Comparison of ENCODE assay signal across 1 cellular context in the genomic region with DNA sequence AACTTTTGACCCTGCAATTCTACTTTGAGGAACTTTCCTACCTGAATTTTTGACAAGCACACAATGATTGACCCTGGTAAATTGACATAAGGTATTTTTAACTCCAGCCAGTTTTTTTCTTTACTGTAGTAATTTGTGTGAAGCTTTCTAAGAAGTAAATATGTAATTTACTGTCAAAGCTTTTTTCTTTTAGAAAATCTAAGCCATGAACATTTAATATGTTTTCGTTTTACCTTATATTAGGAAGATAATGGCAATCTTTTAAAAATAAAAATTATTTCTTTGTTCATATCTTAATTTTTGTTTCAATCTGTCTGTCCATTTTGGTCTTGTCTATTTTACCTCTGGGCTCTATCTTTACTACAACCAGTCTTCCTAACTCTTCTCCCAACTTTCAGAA.
A peak's percentile ranks its signal among the peaks of the same experiment; 100 is the strongest.
TF ChIP-seq lines count a peak whose summit lies in the region.

No MANE protein-coding gene starts in this region.

TF ChIP-seq in K562, 482 proteins besides CTCF, POLR2A, EP300 and RAD21:
- TF ChIP-seq, protein P1, sequence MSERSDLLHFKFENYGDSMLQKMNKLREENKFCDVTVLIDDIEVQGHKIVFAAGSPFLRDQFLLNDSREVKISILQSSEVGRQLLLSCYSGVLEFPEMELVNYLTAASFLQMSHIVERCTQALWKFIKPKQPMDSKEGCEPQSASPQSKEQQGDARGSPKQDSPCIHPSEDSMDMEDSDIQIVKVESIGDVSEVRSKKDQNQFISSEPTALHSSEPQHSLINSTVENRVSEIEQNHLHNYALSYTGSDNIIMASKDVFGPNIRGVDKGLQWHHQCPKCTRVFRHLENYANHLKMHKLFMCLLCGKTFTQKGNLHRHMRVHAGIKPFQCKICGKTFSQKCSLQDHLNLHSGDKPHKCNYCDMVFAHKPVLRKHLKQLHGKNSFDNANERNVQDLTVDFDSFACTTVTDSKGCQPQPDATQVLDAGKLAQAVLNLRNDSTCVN (CRISPR knock-in tag; IDR thresholded peaks at IDR 0.05): no peak
- peak; percentile 92 for TF ChIP-seq ZNF507 (tag; conservative IDR thresholded peaks at IDR 0.05)
